Comparison of ENCODE assay signal across 25 cellular contexts in genomic region chr1:33061827-33062226, GRCh38.
"Had no signal": no experiment of that assay in that cellular context is flagged by ENCODE, and none has a peak within 500 bp of the region (broad histone marks: within the 10 kb centered on the region; RNA-seq: fewer than 3 reads in every experiment).

No MANE protein-coding gene starts in this region.

- H3K27ac ChIP-seq: cardiac muscle cell, Peyer's patch, WERI-Rb-1 had no signal

- H3K9ac ChIP-seq: SK-N-SH had no signal

- DNase-seq: activated CD4-positive, alpha-beta T cell treated with anti-CD3 and anti-CD28 coated beads for 36 hours; activated CD8-positive, alpha-beta memory T cell treated with anti-CD3 and anti-CD28 coated beads, Interleukin-2, amount 50 U/mL, for 4 hours; activated CD8-positive, alpha-beta T cell treated with anti-CD3 and anti-CD28 coated beads for 36 hours; activated effector memory CD4-positive, alpha-beta T cell treated with Interleukin-2 at 50 U/mL for 16 hours; activated naive CD4-positive, alpha-beta T cell; aorta; Kasumi-1; KBM-7; NCI-H1105; NCI-H1436; NCI-H1694 treated with DMSO at 0.1 percent for 48 hours; NCI-H2029 treated with DMSO at 0.1 percent for 48 hours; NCI-H345; NCI-H510A; NCI-H526 treated with DMSO at 0.1 percent for 48 hours; NCI-H82; Peyer's patch; Right ventricle myocardium superior; SJCRH30; SK-N-SH; T-helper 1 cell; WERI-Rb-1 had no signal

- H3K36me3 ChIP-seq: cardiac muscle cell, Peyer's patch, SJCRH30, WERI-Rb-1 had no signal

- H3K4me3 Mint-ChIP-seq: activated CD4-positive, alpha-beta T cell treated with anti-CD3 and anti-CD28 coated beads for 36 hours; activated CD8-positive, alpha-beta T cell treated with anti-CD3 and anti-CD28 coated beads for 36 hours; activated naive CD4-positive, alpha-beta T cell treated with anti-CD3 and anti-CD28 coated beads, Interleukin-2, amount 50 U/mL, for 24 hours; brain had no signal

- H3K4me2 ChIP-seq: SK-N-SH had no signal

- H3K4me3 ChIP-seq: cardiac muscle cell, Peyer's patch, SJCRH30 had no signal

- ATAC-seq: activated CD4-positive, alpha-beta T cell treated with anti-CD3 and anti-CD28 coated beads for 36 hours; activated CD8-positive, alpha-beta T cell treated with anti-CD3 and anti-CD28 coated beads for 36 hours had no signal

- H3K4me1 Mint-ChIP-seq: activated CD4-positive, alpha-beta T cell treated with anti-CD3 and anti-CD28 coated beads for 36 hours; activated naive CD4-positive, alpha-beta T cell treated with anti-CD3 and anti-CD28 coated beads, Interleukin-2, amount 50 U/mL, for 24 hours had no signal

- H3K27me3 ChIP-seq: cardiac muscle cell, Peyer's patch, SJCRH30 had no signal

- H3K27ac Mint-ChIP-seq: activated CD4-positive, alpha-beta T cell treated with anti-CD3 and anti-CD28 coated beads for 36 hours; activated CD8-positive, alpha-beta T cell treated with anti-CD3 and anti-CD28 coated beads for 36 hours; activated naive CD4-positive, alpha-beta T cell treated with anti-CD3 and anti-CD28 coated beads, Interleukin-2, amount 50 U/mL, for 24 hours had no signal

- H3K27me3 Mint-ChIP-seq: activated CD8-positive, alpha-beta T cell treated with anti-CD3 and anti-CD28 coated beads for 36 hours; activated naive CD4-positive, alpha-beta T cell treated with anti-CD3 and anti-CD28 coated beads, Interleukin-2, amount 50 U/mL, for 24 hours had no signal

- H3K4me1 ChIP-seq: Peyer's patch had no signal
